Comparison of ENCODE assay signal across 2 cellular contexts in the genomic region with DNA sequence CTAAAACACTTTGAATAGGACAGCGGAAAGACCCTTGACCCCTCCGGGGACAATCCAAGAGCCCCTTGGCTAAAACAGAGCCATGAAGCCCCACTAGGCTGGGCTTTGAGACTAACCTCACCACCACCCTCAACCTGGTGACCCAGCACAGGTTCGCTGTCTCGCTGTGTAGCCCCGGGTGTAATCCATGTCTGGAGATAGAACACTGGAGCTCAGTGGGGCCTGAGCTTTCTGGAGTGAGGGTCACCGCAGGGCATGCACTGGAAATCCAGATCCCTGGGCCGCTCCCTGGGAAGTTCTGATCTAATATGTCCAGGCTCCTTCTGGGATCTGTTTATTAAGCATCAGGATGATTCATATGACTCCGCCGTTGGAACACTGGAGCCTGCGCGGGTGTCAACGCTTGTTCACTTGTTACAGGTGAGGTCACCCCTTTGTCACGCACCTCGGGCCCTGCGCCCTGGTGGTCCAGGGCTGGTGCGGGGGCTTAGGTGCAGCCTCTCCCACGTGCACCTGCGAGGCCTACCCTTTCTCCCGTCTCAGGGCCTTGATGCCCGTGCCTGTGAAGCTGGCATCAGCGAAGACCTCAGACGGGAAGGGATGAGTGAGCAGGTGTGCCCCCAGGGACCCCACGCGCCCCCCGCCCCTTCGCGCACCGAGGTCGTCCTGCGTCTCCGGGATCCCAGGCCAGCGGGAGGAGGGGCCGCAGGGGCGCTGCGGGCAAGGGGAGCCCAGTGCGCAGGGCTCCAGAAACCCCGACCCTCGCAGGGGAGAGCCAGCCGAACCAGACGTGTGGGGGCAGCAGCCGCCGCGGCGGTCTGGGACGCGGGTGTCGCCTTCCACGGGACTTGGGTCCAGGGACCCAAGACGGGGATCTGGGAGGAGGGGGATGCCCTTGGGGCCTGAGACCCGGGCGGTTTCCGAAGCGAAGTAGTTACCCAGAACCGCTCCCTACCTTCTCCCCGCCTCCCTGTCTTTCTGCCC.
TF ChIP-seq lines count a peak whose summit lies in the region.

No MANE protein-coding gene starts in this region.

TF ChIP-seq in WTC11, 78 proteins besides CTCF, POLR2A, EP300 and RAD21:
- TF ChIP-seq AFF4 (CRISPR knock-in tag; IDR thresholded peaks at IDR 0.05; ENCODE audit: borderline replicate concordance) = no peak
- TF ChIP-seq, protein P1, sequence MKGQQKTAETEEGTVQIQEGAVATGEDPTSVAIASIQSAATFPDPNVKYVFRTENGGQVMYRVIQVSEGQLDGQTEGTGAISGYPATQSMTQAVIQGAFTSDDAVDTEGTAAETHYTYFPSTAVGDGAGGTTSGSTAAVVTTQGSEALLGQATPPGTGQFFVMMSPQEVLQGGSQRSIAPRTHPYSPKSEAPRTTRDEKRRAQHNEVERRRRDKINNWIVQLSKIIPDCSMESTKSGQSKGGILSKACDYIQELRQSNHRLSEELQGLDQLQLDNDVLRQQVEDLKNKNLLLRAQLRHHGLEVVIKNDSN (CRISPR knock-in tag; IDR thresholded peaks at IDR 0.05) = no peak
- TF ChIP-seq, protein P2, sequence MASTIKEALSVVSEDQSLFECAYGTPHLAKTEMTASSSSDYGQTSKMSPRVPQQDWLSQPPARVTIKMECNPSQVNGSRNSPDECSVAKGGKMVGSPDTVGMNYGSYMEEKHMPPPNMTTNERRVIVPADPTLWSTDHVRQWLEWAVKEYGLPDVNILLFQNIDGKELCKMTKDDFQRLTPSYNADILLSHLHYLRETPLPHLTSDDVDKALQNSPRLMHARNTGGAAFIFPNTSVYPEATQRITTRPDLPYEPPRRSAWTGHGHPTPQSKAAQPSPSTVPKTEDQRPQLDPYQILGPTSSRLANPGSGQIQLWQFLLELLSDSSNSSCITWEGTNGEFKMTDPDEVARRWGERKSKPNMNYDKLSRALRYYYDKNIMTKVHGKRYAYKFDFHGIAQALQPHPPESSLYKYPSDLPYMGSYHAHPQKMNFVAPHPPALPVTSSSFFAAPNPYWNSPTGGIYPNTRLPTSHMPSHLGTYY (CRISPR knock-in tag; IDR thresholded peaks at IDR 0.05) = no peak
- no peak for TF ChIP-seq ZNF671 (CRISPR knock-in tag; IDR thresholded peaks at IDR 0.05)
- no peak for TF ChIP-seq FOXK1 (CRISPR knock-in tag; IDR thresholded peaks at IDR 0.05)
- no peak for TF ChIP-seq MYBL2 (CRISPR knock-in tag; IDR thresholded peaks at IDR 0.05)
- TF ChIP-seq ESRRA (CRISPR knock-in tag; IDR thresholded peaks at IDR 0.05; ENCODE audit: borderline replicate concordance) = no peak
- no peak for TF ChIP-seq ZNF232 (CRISPR knock-in tag; IDR thresholded peaks at IDR 0.05)
- no peak for TF ChIP-seq CDX4 (CRISPR knock-in tag; IDR thresholded peaks at IDR 0.05; ENCODE audit: borderline replicate concordance)
- TF ChIP-seq OVOL2 (CRISPR knock-in tag; IDR thresholded peaks at IDR 0.05; ENCODE audit: borderline replicate concordance) = no peak
- no peak for TF ChIP-seq FOXP4 (CRISPR knock-in tag; IDR thresholded peaks at IDR 0.05)
- no peak for TF ChIP-seq NFE2L1 (CRISPR knock-in tag; IDR thresholded peaks at IDR 0.05)

TF ChIP-seq in neural cell, 6 proteins besides CTCF, POLR2A, EP300 and RAD21 (continued from another document):
- TF ChIP-seq, protein P3, sequence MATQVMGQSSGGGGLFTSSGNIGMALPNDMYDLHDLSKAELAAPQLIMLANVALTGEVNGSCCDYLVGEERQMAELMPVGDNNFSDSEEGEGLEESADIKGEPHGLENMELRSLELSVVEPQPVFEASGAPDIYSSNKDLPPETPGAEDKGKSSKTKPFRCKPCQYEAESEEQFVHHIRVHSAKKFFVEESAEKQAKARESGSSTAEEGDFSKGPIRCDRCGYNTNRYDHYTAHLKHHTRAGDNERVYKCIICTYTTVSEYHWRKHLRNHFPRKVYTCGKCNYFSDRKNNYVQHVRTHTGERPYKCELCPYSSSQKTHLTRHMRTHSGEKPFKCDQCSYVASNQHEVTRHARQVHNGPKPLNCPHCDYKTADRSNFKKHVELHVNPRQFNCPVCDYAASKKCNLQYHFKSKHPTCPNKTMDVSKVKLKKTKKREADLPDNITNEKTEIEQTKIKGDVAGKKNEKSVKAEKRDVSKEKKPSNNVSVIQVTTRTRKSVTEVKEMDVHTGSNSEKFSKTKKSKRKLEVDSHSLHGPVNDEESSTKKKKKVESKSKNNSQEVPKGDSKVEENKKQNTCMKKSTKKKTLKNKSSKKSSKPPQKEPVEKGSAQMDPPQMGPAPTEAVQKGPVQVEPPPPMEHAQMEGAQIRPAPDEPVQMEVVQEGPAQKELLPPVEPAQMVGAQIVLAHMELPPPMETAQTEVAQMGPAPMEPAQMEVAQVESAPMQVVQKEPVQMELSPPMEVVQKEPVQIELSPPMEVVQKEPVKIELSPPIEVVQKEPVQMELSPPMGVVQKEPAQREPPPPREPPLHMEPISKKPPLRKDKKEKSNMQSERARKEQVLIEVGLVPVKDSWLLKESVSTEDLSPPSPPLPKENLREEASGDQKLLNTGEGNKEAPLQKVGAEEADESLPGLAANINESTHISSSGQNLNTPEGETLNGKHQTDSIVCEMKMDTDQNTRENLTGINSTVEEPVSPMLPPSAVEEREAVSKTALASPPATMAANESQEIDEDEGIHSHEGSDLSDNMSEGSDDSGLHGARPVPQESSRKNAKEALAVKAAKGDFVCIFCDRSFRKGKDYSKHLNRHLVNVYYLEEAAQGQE (IDR thresholded peaks at IDR 0.05; ENCODE audit: borderline replicate concordance) = no peak
- TF ChIP-seq TAF1 (IDR thresholded peaks at IDR 0.05; ENCODE audit: low read depth) (no peak), EZH2 (IDR thresholded peaks at IDR 0.05; ENCODE audit: borderline replicate concordance, insufficient read depth, low read length, poor library complexity, severe bottlenecking) (no peak), MXI1 (conservative IDR thresholded peaks at IDR 0.05; ENCODE audit: poor library complexity, severe bottlenecking) (no peak), SMC3 (conservative IDR thresholded peaks at IDR 0.05; ENCODE audit: poor library complexity) (no peak)
